In genomic region chr15:63136742-63137141, GRCh38 we compare ENCODE assay signal across 1 cellular context.
TF ChIP-seq lines count a peak whose summit lies in the region.

No MANE protein-coding gene starts in this region.

TF ChIP-seq in A549, 52 proteins besides CTCF, POLR2A, EP300 and RAD21:
- TF ChIP-seq ZFP36 (IDR thresholded peaks at IDR 0.05; ENCODE audit: borderline replicate concordance, partially characterized antibody), result no peak
- TF ChIP-seq MAFK (IDR thresholded peaks at IDR 0.05; ENCODE audit: partially characterized antibody), result peak; percentile 14
- TF ChIP-seq RARB (CRISPR knock-in tag; IDR thresholded peaks at IDR 0.05), result no peak
